ENCODE assay signal across 23 cellular contexts in the genomic region with DNA sequence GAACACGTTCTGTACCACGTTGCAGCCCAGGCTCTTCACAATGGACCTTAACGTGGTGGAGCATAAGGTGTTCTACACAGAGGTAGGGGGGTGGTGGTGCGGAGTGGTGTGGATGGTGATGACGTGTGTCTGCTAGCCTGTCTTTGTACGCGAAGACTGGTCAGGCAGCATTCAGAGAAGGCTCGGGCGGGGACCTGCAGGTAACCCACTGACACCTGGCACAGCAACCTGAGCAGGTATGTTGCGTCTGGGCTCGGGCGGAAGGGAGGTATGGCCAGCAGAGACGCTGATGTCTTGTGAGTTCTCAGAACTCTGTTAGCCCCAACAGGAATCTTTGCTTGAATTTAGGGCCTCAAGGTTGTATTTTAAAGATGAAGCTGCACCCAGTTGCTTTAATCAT. TPM values are rescaled to one million over a fixed set of nuclear protein-coding genes. Genes with fewer than 3 reads are reported as not detected.
A peak's percentile ranks its signal among the peaks of the same experiment; 100 is the strongest.
DNase-seq lines count a peak whose midpoint lies in the region; ATAC-seq and TF ChIP-seq lines count a peak whose summit lies in the region.
"Had no signal": no experiment of that assay in that cellular context is flagged by ENCODE, and none has a peak within 500 bp of the region (broad histone marks: within the 10 kb centered on the region; RNA-seq: fewer than 3 reads in every experiment).

No MANE protein-coding gene starts in this region.

- no peaks in the 10 kb centered on the region for H3K9me3 Mint-ChIP-seq in CD8-positive, alpha-beta T cell
- no peaks in the 10 kb centered on the region for H3K9me3 Mint-ChIP-seq in stimulated activated effector memory CD8-positive, alpha-beta T cell treated with anti-CD3 and anti-CD28 coated beads, Interleukin-12 subunit alpha, Interleukin-12 subunit beta, amount 100 ng/mL, for 72 hours

- H3K27ac Mint-ChIP-seq in CD8-positive, alpha-beta T cell, result peak overlapping the region; percentile 27
- peak overlapping the region; percentile 8 for H3K27ac Mint-ChIP-seq in stimulated activated effector memory CD8-positive, alpha-beta T cell treated with anti-CD3 and anti-CD28 coated beads, Interleukin-12 subunit alpha, Interleukin-12 subunit beta, amount 100 ng/mL, for 72 hours

- H3K4me3 ChIP-seq in CD8-positive, alpha-beta T cell (ENCODE audit: low read depth, low read length), result no peak overlapping the region
- H3K4me3 ChIP-seq in KMS-11 (IDR thresholded peaks at IDR 0.05; ENCODE audit: insufficient read depth, low read depth, low read length), result no peak overlapping the region
- H3K4me3 ChIP-seq: K562 had no signal

- H3K9me3 ChIP-seq in CD8-positive, alpha-beta T cell (ENCODE audit: low read length), result no peaks in the 10 kb centered on the region

- H3K36me3 Mint-ChIP-seq in CD8-positive, alpha-beta T cell, result peaks cover 85% of the 10 kb centered on the region
- peaks cover 100% of the 10 kb centered on the region for H3K36me3 Mint-ChIP-seq in stimulated activated effector memory CD8-positive, alpha-beta T cell treated with anti-CD3 and anti-CD28 coated beads, Interleukin-12 subunit alpha, Interleukin-12 subunit beta, amount 100 ng/mL, for 72 hours

- peaks cover 18% of the 10 kb centered on the region for H3K4me1 Mint-ChIP-seq in CD8-positive, alpha-beta T cell (ENCODE audit: low read depth)
- H3K4me1 Mint-ChIP-seq in stimulated activated effector memory CD8-positive, alpha-beta T cell treated with anti-CD3 and anti-CD28 coated beads, Interleukin-12 subunit alpha, Interleukin-12 subunit beta, amount 100 ng/mL, for 72 hours, result peaks cover 11% of the 10 kb centered on the region

- POLR2A ChIA-PET in CD8-positive, alpha-beta T cell (lab: Charles Lee), result no interaction called here

- no peaks in the 10 kb centered on the region for H3K27me3 ChIP-seq in CD8-positive, alpha-beta T cell (ENCODE audit: insufficient read depth, low read length)
- H3K27me3 ChIP-seq in KMS-11 (ENCODE audit: insufficient read depth, low read depth), result no peaks in the 10 kb centered on the region

- H2AFZ ChIP-seq in KMS-11 (ENCODE audit: low read depth), result no peak overlapping the region

- TF ChIP-seq CTCF in CD8-positive, alpha-beta T cell (IDR thresholded peaks at IDR 0.05), result no peak
- no peak for TF ChIP-seq CTCF in KMS-11 (conservative IDR thresholded peaks at IDR 0.05; ENCODE audit: low read depth, low read length)

- ATAC-seq in CD8-positive, alpha-beta T cell, result no peak
- ATAC-seq in left lobe of liver, result no peak
- ATAC-seq in stimulated activated effector memory CD8-positive, alpha-beta T cell treated with anti-CD3 and anti-CD28 coated beads, Interleukin-12 subunit alpha, Interleukin-12 subunit beta, amount 100 ng/mL, for 72 hours, result no peak
- no peak for ATAC-seq in HG02610 (IDR thresholded peaks at IDR 0.05; ENCODE audit: unreplicated experiment)
- ATAC-seq in HG02840 (IDR thresholded peaks at IDR 0.05; ENCODE audit: low FRiP score, unreplicated experiment), result no peak
- ATAC-seq: HCT116, HepG2, K562, Panc1 had no signal

- CTCF ChIA-PET in CD8-positive, alpha-beta T cell (lab: Charles Lee), result interaction anchor here (0.7 to 1.1 kb wide), 2 partner anchors 9 to 14 kb away, joined by 3 to 4 read pairs; no protein-coding TSS in a partner anchor

- DNase-seq in CD8-positive, alpha-beta T cell, result no peak
- peak; percentile 19 for DNase-seq in left lobe of liver (ENCODE audit: low spot score)
- DNase-seq in stimulated activated effector memory CD8-positive, alpha-beta T cell treated with anti-CD3 and anti-CD28 coated beads, Interleukin-12 subunit alpha, Interleukin-12 subunit beta, amount 100 ng/mL, for 72 hours (ENCODE audit: low spot score in 2 of 2), result no peak
- DNase-seq in activated CD4-positive, alpha-beta T cell treated with anti-CD3 and anti-CD28 coated beads for 1 hour, result no peak
- DNase-seq: C1 segment of cervical spinal cord, Calu3, DMS153, DND-41, NCI-H1105 treated with DMSO at 0.1 percent for 48 hours, NCI-H146, NCI-H1930, NCI-H2107, NCI-H446, NCI-H526, SHP77 had no signal

- H3K36me3 ChIP-seq in CD8-positive, alpha-beta T cell (ENCODE audit: insufficient read depth, low read length), result peaks cover 43% of the 10 kb centered on the region
- H3K36me3 ChIP-seq in KMS-11 (ENCODE audit: insufficient read depth), result peaks cover 33% of the 10 kb centered on the region

- H3K79me2 ChIP-seq in KMS-11 (ENCODE audit: insufficient read depth, low read depth), result peaks cover 31% of the 10 kb centered on the region

- no peak overlapping the region for H3K27ac ChIP-seq in CD8-positive, alpha-beta T cell (ENCODE audit: low read depth, low read length)
- H3K27ac ChIP-seq in KMS-11, result no peak overlapping the region; the same call in 1 of the 2 replicates
- H3K27ac ChIP-seq: RWPE1 had no signal

- no peaks in the 10 kb centered on the region for H3K4me1 ChIP-seq in CD8-positive, alpha-beta T cell (ENCODE audit: insufficient read depth, low read length)
- H3K4me1 ChIP-seq in KMS-11 (ENCODE audit: low read depth, poor library complexity, severe bottlenecking), result peaks cover 58% of the 10 kb centered on the region

- H3K4me2 ChIP-seq in KMS-11, result peak overlapping the region; percentile 47; the same call in 1 of the 2 replicates

- no peak overlapping the region for H3K9ac ChIP-seq in KMS-11

- intact Hi-C loops in CD8-positive, alpha-beta T cell (cut with DNase I, micrococcal nuclease), result no loop called here

- no peaks in the 10 kb centered on the region for H3K27me3 Mint-ChIP-seq in CD8-positive, alpha-beta T cell (ENCODE audit: low read depth)

- no peaks in the 10 kb centered on the region for H4K20me1 ChIP-seq in KMS-11 (ENCODE audit: insufficient read depth)

- no peak overlapping the region for H3K4me3 Mint-ChIP-seq in CD8-positive, alpha-beta T cell
- no peak overlapping the region for H3K4me3 Mint-ChIP-seq in stimulated activated effector memory CD8-positive, alpha-beta T cell treated with anti-CD3 and anti-CD28 coated beads, Interleukin-12 subunit alpha, Interleukin-12 subunit beta, amount 100 ng/mL, for 72 hours

RNA-seq across cellular contexts. Expression of a gene that starts 55.0 kb away (rescaled TPM):
- 10 to 100 TPM; 39.8 to 43.0 TPM for total RNA-seq in CD8-positive, alpha-beta T cell
- total RNA-seq in left lobe of liver, result 15.8 TPM
